In the genomic region with DNA sequence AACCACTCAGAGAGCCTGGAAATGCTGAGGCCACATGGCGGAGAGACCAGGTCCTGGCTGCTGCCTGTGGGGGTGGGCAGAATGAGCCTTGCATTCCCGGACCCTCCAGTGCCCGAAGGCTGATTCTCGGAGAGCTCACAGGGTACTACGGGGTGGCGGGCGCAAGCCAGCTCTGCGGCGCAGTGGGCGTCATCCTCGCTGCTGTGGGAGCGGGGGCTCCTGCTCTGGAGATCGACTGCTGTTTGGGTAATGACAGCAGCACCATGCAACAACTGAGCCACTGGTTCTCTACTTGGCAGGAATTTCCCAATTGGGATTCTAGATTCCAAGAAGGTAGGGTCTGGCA, we compare ENCODE assay signal across 1 cellular context.
TF ChIP-seq lines count a peak whose summit lies in the region.

No MANE protein-coding gene starts in this region.

TF ChIP-seq in GM23338, 12 proteins besides CTCF, POLR2A, EP300 and RAD21 (continued from another document):
- TF ChIP-seq, protein P1, sequence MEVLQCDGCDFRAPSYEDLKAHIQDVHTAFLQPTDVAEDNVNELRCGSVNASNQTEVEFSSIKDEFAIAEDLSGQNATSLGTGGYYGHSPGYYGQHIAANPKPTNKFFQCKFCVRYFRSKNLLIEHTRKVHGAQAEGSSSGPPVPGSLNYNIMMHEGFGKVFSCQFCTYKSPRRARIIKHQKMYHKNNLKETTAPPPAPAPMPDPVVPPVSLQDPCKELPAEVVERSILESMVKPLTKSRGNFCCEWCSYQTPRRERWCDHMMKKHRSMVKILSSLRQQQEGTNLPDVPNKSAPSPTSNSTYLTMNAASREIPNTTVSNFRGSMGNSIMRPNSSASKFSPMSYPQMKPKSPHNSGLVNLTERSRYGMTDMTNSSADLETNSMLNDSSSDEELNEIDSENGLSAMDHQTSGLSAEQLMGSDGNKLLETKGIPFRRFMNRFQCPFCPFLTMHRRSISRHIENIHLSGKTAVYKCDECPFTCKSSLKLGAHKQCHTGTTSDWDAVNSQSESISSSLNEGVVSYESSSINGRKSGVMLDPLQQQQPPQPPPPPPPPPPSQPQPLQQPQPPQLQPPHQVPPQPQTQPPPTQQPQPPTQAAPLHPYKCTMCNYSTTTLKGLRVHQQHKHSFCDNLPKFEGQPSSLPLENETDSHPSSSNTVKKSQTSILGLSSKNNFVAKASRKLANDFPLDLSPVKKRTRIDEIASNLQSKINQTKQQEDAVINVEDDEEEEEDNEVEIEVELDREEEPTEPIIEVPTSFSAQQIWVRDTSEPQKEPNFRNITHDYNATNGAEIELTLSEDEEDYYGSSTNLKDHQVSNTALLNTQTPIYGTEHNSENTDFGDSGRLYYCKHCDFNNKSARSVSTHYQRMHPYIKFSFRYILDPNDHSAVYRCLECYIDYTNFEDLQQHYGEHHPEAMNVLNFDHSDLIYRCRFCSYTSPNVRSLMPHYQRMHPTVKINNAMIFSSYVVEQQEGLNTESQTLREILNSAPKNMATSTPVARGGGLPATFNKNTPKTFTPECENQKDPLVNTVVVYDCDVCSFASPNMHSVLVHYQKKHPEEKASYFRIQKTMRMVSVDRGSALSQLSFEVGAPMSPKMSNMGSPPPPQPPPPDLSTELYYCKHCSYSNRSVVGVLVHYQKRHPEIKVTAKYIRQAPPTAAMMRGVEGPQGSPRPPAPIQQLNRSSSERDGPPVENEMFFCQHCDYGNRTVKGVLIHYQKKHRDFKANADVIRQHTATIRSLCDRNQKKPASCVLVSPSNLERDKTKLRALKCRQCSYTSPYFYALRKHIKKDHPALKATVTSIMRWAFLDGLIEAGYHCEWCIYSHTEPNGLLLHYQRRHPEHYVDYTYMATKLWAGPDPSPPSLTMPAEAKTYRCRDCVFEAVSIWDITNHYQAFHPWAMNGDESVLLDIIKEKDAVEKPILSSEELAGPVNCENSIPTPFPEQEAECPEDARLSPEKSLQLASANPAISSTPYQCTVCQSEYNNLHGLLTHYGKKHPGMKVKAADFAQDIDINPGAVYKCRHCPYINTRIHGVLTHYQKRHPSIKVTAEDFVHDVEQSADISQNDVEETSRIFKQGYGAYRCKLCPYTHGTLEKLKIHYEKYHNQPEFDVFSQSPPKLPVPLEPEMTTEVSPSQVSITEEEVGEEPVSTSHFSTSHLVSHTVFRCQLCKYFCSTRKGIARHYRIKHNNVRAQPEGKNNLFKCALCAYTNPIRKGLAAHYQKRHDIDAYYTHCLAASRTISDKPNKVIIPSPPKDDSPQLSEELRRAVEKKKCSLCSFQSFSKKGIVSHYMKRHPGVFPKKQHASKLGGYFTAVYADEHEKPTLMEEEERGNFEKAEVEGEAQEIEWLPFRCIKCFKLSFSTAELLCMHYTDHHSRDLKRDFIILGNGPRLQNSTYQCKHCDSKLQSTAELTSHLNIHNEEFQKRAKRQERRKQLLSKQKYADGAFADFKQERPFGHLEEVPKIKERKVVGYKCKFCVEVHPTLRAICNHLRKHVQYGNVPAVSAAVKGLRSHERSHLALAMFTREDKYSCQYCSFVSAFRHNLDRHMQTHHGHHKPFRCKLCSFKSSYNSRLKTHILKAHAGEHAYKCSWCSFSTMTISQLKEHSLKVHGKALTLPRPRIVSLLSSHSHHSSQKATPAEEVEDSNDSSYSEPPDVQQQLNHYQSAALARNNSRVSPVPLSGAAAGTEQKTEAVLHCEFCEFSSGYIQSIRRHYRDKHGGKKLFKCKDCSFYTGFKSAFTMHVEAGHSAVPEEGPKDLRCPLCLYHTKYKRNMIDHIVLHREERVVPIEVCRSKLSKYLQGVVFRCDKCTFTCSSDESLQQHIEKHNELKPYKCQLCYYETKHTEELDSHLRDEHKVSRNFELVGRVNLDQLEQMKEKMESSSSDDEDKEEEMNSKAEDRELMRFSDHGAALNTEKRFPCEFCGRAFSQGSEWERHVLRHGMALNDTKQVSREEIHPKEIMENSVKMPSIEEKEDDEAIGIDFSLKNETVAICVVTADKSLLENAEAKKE (CRISPR knock-in tag; IDR thresholded peaks at IDR 0.05), result no peak
- no peak for TF ChIP-seq ZNF114 (CRISPR knock-in tag; IDR thresholded peaks at IDR 0.05)
